In the genomic region with DNA sequence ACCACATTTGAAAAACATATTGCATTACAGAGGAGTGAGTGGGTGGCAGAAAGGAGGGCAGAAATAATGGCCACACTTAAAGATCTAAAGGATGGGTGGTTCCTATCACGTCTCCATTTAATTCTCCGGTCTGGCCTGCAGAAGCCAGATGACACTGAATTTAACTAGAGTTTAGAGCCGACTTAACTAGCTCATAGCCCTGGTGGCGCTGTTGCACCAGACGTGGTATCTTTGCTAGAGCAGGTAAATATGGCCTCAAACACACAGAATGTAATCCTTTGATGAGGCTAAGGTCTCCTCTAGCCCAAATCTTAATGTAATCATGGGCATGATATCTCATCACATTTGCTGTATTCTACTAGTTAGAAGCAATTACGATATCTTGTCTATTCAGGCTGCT, we compare ENCODE assay signal across 9 cellular contexts. TPM values are rescaled to one million over a fixed set of nuclear protein-coding genes. Genes with fewer than 3 reads are reported as not detected.
DNase-seq lines count a peak whose midpoint lies in the region; ATAC-seq, FAIRE-seq and TF ChIP-seq lines count a peak whose summit lies in the region.
"Had no signal": no experiment of that assay in that cellular context is flagged by ENCODE, and none has a peak within 500 bp of the region (broad histone marks: within the 10 kb centered on the region; RNA-seq: fewer than 3 reads in every experiment).

No MANE protein-coding gene starts in this region.

- CTCF ChIA-PET in PC-9 (lab: Charles Lee) = interaction anchor here (0.5 to 1.0 kb wide), 4 partner anchors 166 to 988 kb away, joined by 4 to 10 read pairs (median 7); no protein-coding TSS in a partner anchor

- no TSS peak for BruUV-seq in PC-9 (replicated peaks; lab: Mats Ljungman, UMichigan)

- H4K20me1 ChIP-seq in PC-9 (ENCODE audit: insufficient read depth) (no peaks in the 10 kb centered on the region), astrocyte (ENCODE audit: insufficient read depth, low read length) (no peaks in the 10 kb centered on the region)

- ATAC-seq in left colon = peak; percentile 91
- ATAC-seq in GM19035 (IDR thresholded peaks at IDR 0.05; ENCODE audit: unreplicated experiment) = no peak

- no peak overlapping the region for H3K4me2 ChIP-seq in PC-9
- H3K4me2 ChIP-seq in astrocyte (ENCODE audit: low read length) = no peak overlapping the region

- no peaks in the 10 kb centered on the region for H3K36me3 Mint-ChIP-seq in astrocyte (ENCODE audit: low read depth, unreplicated experiment)

- H3K4me3 Mint-ChIP-seq in astrocyte (ENCODE audit: unreplicated experiment) = no peak overlapping the region

- H3K9me3 Mint-ChIP-seq in astrocyte (ENCODE audit: unreplicated experiment) = no peaks in the 10 kb centered on the region

- intact Hi-C loops in PC-9 (cut with micrococcal nuclease; ENCODE audit: unreplicated experiment) = loop anchor here (1.0 to 5.0 kb wide), 2 partner anchors 209 to 455 kb away; a partner anchor contains a TSS
- intact Hi-C loops in left colon (cut with DNase I, micrococcal nuclease) = no loop called here
- intact Hi-C loops in dorsolateral prefrontal cortex (cut with DNase I) = no loop called here

- no peak overlapping the region for H3K27ac Mint-ChIP-seq in astrocyte (ENCODE audit: unreplicated experiment)

- H2AFZ ChIP-seq in PC-9 = no peak overlapping the region
- no peak overlapping the region for H2AFZ ChIP-seq in astrocyte (ENCODE audit: low read depth, low read length)

- H3K4me1 ChIP-seq in PC-9 (replicated peaks; ENCODE audit: insufficient read depth) (no peaks in the 10 kb centered on the region), astrocyte (ENCODE audit: insufficient read depth, low read length) (no peaks in the 10 kb centered on the region)

- H3K4me1 Mint-ChIP-seq in astrocyte (ENCODE audit: low read depth, unreplicated experiment) = no peaks in the 10 kb centered on the region

- H3K27me3 ChIP-seq in PC-9 (ENCODE audit: insufficient read depth, low read depth) (peaks cover 61% of the 10 kb centered on the region), astrocyte (ENCODE audit: insufficient read depth, low read length) (no peaks in the 10 kb centered on the region), dorsolateral prefrontal cortex (no peaks in the 10 kb centered on the region)

- no peak overlapping the region for H3K9ac ChIP-seq in astrocyte (ENCODE audit: low read length)

- no peaks in the 10 kb centered on the region for H3K9me2 ChIP-seq in PC-9 (ENCODE audit: insufficient read depth)

- POLR2A ChIA-PET in PC-9 (lab: Charles Lee; ENCODE audit: unreplicated experiment) = no interaction called here

- H3K9me3 ChIP-seq in PC-9 (ENCODE audit: insufficient read depth, low read depth) (no peaks in the 10 kb centered on the region), astrocyte (ENCODE audit: insufficient read depth, low read depth, low read length) (no peaks in the 10 kb centered on the region)

- TF ChIP-seq CTCF in PC-9 (conservative IDR thresholded peaks at IDR 0.05) = peak; percentile 87
- peak; percentile 68 for TF ChIP-seq CTCF in astrocyte (IDR thresholded peaks at IDR 0.05; ENCODE audit: insufficient read depth, low read depth, low read length)
- TF ChIP-seq CTCF in dorsolateral prefrontal cortex (IDR thresholded peaks at IDR 0.05 in 54 of 56, conservative IDR thresholded peaks at IDR 0.05 in 2 of 56; ENCODE audit: low read depth in 1 of 56, partially characterized antibody in 56 of 56) = peak in 7 of 56 donors; percentile 7 to 34 (median 15)

- no peaks in the 10 kb centered on the region for H3F3A ChIP-seq in PC-9 (ENCODE audit: insufficient read depth, low read depth)

- no peak overlapping the region for H3K4me3 ChIP-seq in PC-9
- no peak overlapping the region for H3K4me3 ChIP-seq in astrocyte (ENCODE audit: insufficient read depth, low read depth, low read length)
- H3K4me3 ChIP-seq in dorsolateral prefrontal cortex = no peak overlapping the region

- H3K27me3 Mint-ChIP-seq in astrocyte (ENCODE audit: low read depth, unreplicated experiment) = peaks cover 37% of the 10 kb centered on the region

- FAIRE-seq in astrocyte (lab: Jason Lieb, UNC) = no peak
- FAIRE-seq: TTC549 had no signal

- H3K79me2 ChIP-seq in PC-9 (ENCODE audit: low read depth) (no peaks in the 10 kb centered on the region), astrocyte (ENCODE audit: insufficient read depth, low read length) (no peaks in the 10 kb centered on the region)

- peak; percentile 96 for DNase-seq in DMS114 treated with DMSO at 0.1 percent for 48 hours (lab: John Stamatoyannopoulos, UW; ENCODE audit: unreplicated experiment)
- DNase-seq in HuH-7.5 (ENCODE audit: low spot score) = peak; percentile 84
- peak; percentile 63 to 66 for DNase-seq in PC-9
- peak; percentile 43 for DNase-seq in astrocyte (ENCODE audit: low read depth)
- peak; percentile 44 to 79 for DNase-seq in left colon
- DNase-seq in caudate nucleus (lab: John Stamatoyannopoulos, UW) = no peak
- no peak for DNase-seq in dorsolateral prefrontal cortex

- H3K27ac ChIP-seq in PC-9 = no peak overlapping the region
- no peak overlapping the region for H3K27ac ChIP-seq in astrocyte (ENCODE audit: low read depth, low read length)
- no peak overlapping the region for H3K27ac ChIP-seq in caudate nucleus (ENCODE audit: low read depth, low read length)
- H3K27ac ChIP-seq in dorsolateral prefrontal cortex = no peak overlapping the region

- H3K36me3 ChIP-seq in PC-9 (ENCODE audit: low read depth) (no peaks in the 10 kb centered on the region), astrocyte (ENCODE audit: insufficient read depth, low read length) (no peaks in the 10 kb centered on the region)

RNA-seq across cellular contexts. Expression of a gene that starts 51.5 kb away (rescaled TPM):
- total RNA-seq in PC-9 (2021) (3.9 and 12.8 TPM in 2 replicates), astrocyte (23.4 and 26.3 TPM in 2 replicates), left colon (1 to 10 TPM; 1.1 to 1.5 TPM), dorsolateral prefrontal cortex (1 to 10 TPM in 64 of 120 experiments, under 1 TPM in 28, not detected in 28; 0.57 to 4.9 (median 1.3) TPM)

Comparison
In these comparisons a context has a peak if more than half of its experiments do, and no peak if none do; other contexts are left out.
1. DNase-seq: peak in DMS114 treated with DMSO at 0.1 percent for 48 hours (single experiment), HuH-7.5 (single experiment), PC-9 (2 of 2), astrocyte (single experiment) and left colon (2 of 2); none in caudate nucleus (0 of 61) and dorsolateral prefrontal cortex (0 of 10).